Comparison of ENCODE assay signal across 8 cellular contexts in genomic region chr1:23341829-23342697, GRCh38. TPM values are rescaled to one million over a fixed set of nuclear protein-coding genes. Genes with fewer than 3 reads are reported as not detected.
DNase-seq lines count a peak whose midpoint lies in the region; ATAC-seq and TF ChIP-seq lines count a peak whose summit lies in the region.

No MANE protein-coding gene starts in this region.

- no peaks in the 10 kb centered on the region; the same call in 2 of the 3 replicates for H3K9me3 Mint-ChIP-seq in GM23338

- H3K27me3 Mint-ChIP-seq in GM23338 (ENCODE audit: insufficient read depth, low read depth, poor library complexity) = peaks cover 23% of the 10 kb centered on the region

- H2AFZ ChIP-seq in GM23338 = no peak overlapping the region

- no peak for TF ChIP-seq POLR2A in prostate gland (IDR thresholded peaks at IDR 0.05)

- peaks cover 62% of the 10 kb centered on the region for H4K20me1 ChIP-seq in GM23338 (replicated peaks; ENCODE audit: insufficient read depth)

- peak overlapping the region; percentile 88 for H3K4me3 ChIP-seq in GM23338
- H3K4me3 ChIP-seq in RWPE2 (ENCODE audit: severe bottlenecking) = peak overlapping the region; percentile 79
- peak overlapping the region; percentile 80 for H3K4me3 ChIP-seq in epithelial cell of esophagus (ENCODE audit: low read length)
- peak overlapping the region; percentile 50 for H3K4me3 ChIP-seq in rectal smooth muscle tissue (ENCODE audit: low read length)
- peak overlapping the region in 1 of 2 donors; percentile 98 for H3K4me3 ChIP-seq in prostate gland

- H3F3A ChIP-seq in GM23338 (replicated peaks; ENCODE audit: low read depth) = peaks cover 5% of the 10 kb centered on the region; the same call in 1 of the 2 replicates

- intact Hi-C loops in prostate gland (cut with DNase I) = no loop called here

- H3K4me1 ChIP-seq in GM23338 (ENCODE audit: insufficient read depth) (peaks cover 36% of the 10 kb centered on the region), RWPE2 (ENCODE audit: insufficient read depth, poor library complexity, severe bottlenecking) (peaks cover 24% of the 10 kb centered on the region), rectal smooth muscle tissue (ENCODE audit: control insufficient read depth, insufficient read depth, low read length) (peaks cover 36% of the 10 kb centered on the region), prostate gland (replicated peaks) (no peaks in the 10 kb centered on the region)

- DNase-seq in GM23338 (ENCODE audit: low spot score) (no peak), RWPE2 (ENCODE audit: low spot score) (no peak), epithelial cell of esophagus (ENCODE audit: low read depth) (no peak), prostate gland (ENCODE audit: low spot score) (no peak), NCI-H1436 (lab: John Stamatoyannopoulos, UW) (no peak), NCI-H82 treated with DMSO at 0.1 percent for 48 hours (lab: John Stamatoyannopoulos, UW; ENCODE audit: unreplicated experiment) (no peak)
- DNase-seq in stimulated activated CD4-positive, alpha-beta T cell treated with anti-CD3 and anti-CD28 coated beads, Interleukin-1b, Interleukin-23, amount 100 ng/mL, for 48 hours = no peak

- WGBS in prostate gland = 4% methylated on average over 10 of the region's 10 CpGs

- no peak overlapping the region for H3K27ac Mint-ChIP-seq in GM23338

- no peak overlapping the region for H3K9ac ChIP-seq in rectal smooth muscle tissue (ENCODE audit: low read length)

- H3K27ac ChIP-seq in GM23338 (ENCODE audit: low read depth) (no peak overlapping the region), RWPE2 (ENCODE audit: poor library complexity, severe bottlenecking) (peak overlapping the region; percentile 95), rectal smooth muscle tissue (ENCODE audit: low read depth, low read length) (peak overlapping the region; percentile 97), prostate gland (no peak overlapping the region)

- H3K4me2 ChIP-seq in GM23338 = peak overlapping the region; percentile 93

- ATAC-seq in GM23338 = no peak
- no peak for ATAC-seq in RWPE2 (ENCODE audit: low read depth)

- H3K36me3 ChIP-seq in GM23338 (ENCODE audit: insufficient read depth) = peaks cover 16% of the 10 kb centered on the region
- peaks cover 55% of the 10 kb centered on the region for H3K36me3 ChIP-seq in RWPE2 (ENCODE audit: low read depth)
- peaks cover 5% of the 10 kb centered on the region for H3K36me3 ChIP-seq in rectal smooth muscle tissue (ENCODE audit: control insufficient read depth, insufficient read depth, low read length)
- peaks cover 0 to 4% of the 10 kb centered on the region in 2 donors for H3K36me3 ChIP-seq in prostate gland

- peak overlapping the region; percentile 95 for H3K4me3 Mint-ChIP-seq in GM23338

- peaks cover 66% of the 10 kb centered on the region for H3K79me2 ChIP-seq in GM23338 (replicated peaks; ENCODE audit: insufficient read depth)

- TF ChIP-seq CTCF in GM23338 (conservative IDR thresholded peaks at IDR 0.05; ENCODE audit: low read depth in 2 of 2) (no peak), RWPE2 (IDR thresholded peaks at IDR 0.05; ENCODE audit: poor library complexity, severe bottlenecking) (no peak), epithelial cell of esophagus (IDR thresholded peaks at IDR 0.05; ENCODE audit: insufficient read depth, low read depth, low read length, missing control alignments) (no peak), prostate gland (IDR thresholded peaks at IDR 0.05) (no peak)

- peaks cover 16% of the 10 kb centered on the region for H3K36me3 Mint-ChIP-seq in GM23338 (ENCODE audit: low read depth)

- peaks cover 34% of the 10 kb centered on the region for H3K4me1 Mint-ChIP-seq in GM23338

- H3K9me3 ChIP-seq in RWPE2 (ENCODE audit: severe bottlenecking) (no peaks in the 10 kb centered on the region), prostate gland (no peaks in the 10 kb centered on the region)

- H3K27me3 ChIP-seq in GM23338 (ENCODE audit: insufficient read depth) (peaks cover 22% of the 10 kb centered on the region), RWPE2 (ENCODE audit: insufficient read depth, poor library complexity, severe bottlenecking) (no peaks in the 10 kb centered on the region), rectal smooth muscle tissue (ENCODE audit: control insufficient read depth, insufficient read depth, low read length) (no peaks in the 10 kb centered on the region), prostate gland (replicated peaks; ENCODE audit: insufficient read depth) (no peaks in the 10 kb centered on the region)

- H3K9me2 ChIP-seq in GM23338 (ENCODE audit: insufficient read depth) = no peaks in the 10 kb centered on the region

TF ChIP-seq in GM23338, 12 proteins besides CTCF, POLR2A, EP300 and RAD21 (continues in another document):
- TF ChIP-seq REST (IDR thresholded peaks at IDR 0.05; ENCODE audit: unreplicated experiment) (no peak), JUNB (IDR thresholded peaks at IDR 0.05; ENCODE audit: unreplicated experiment) (no peak), ZNF114 (CRISPR knock-in tag; IDR thresholded peaks at IDR 0.05) (no peak), EZH2 (IDR thresholded peaks at IDR 0.05; ENCODE audit: low read depth, unreplicated experiment) (no peak), STAT1 (IDR thresholded peaks at IDR 0.05; ENCODE audit: unreplicated experiment) (no peak)

RNA-seq across cellular contexts. Expression of gene HNRNPR, which starts 2.0 kb away (rescaled TPM):
- total RNA-seq in GM23338 (2014; rRNA removed; shearing (Covaris generic)) = 147 and 169 TPM in 2 replicates
- 183 and 200 TPM in 2 replicates for polyA plus RNA-seq in GM23338 (2016; fragmentation: Nextera tagmentation; extraction: Ambion mirVana)
- total RNA-seq in prostate gland = 10 to 100 TPM; 85.8 to 88.1 TPM

RNA-seq across cellular contexts. Expression of gene ZNF436, which starts 27.6 kb away (rescaled TPM):
- total RNA-seq in GM23338 (2014; rRNA removed; shearing (Covaris generic)) = 1.0 and 2.2 TPM in 2 replicates
- polyA plus RNA-seq in GM23338 (2016; fragmentation: Nextera tagmentation; extraction: Ambion mirVana) = 0.23 and 0.33 TPM in 2 replicates
- 10 to 100 TPM; 25.3 to 29.5 TPM for total RNA-seq in prostate gland

Comparison
In these comparisons a context has a peak if more than half of its experiments do, and no peak if none do; other contexts are left out.
1. H3K27ac ChIP-seq: peak in RWPE2 (single experiment) and rectal smooth muscle tissue (single experiment); none in GM23338 (single experiment) and prostate gland (0 of 2).